Comparison of ENCODE assay signal across 1 cellular context in genomic region chr2:196230051-196230450, GRCh38.
TF ChIP-seq lines count a peak whose summit lies in the region.

No MANE protein-coding gene starts in this region.

TF ChIP-seq in HepG2, 621 proteins besides CTCF, POLR2A, EP300 and RAD21:
- no peak for TF ChIP-seq ZFX (CRISPR knock-in tag; IDR thresholded peaks at IDR 0.05; ENCODE audit: low read depth)
- TF ChIP-seq KAT7 (CRISPR knock-in tag; IDR thresholded peaks at IDR 0.05; ENCODE audit: borderline replicate concordance), result no peak
